8 cellular contexts compared by ENCODE assay signal in the genomic region with DNA sequence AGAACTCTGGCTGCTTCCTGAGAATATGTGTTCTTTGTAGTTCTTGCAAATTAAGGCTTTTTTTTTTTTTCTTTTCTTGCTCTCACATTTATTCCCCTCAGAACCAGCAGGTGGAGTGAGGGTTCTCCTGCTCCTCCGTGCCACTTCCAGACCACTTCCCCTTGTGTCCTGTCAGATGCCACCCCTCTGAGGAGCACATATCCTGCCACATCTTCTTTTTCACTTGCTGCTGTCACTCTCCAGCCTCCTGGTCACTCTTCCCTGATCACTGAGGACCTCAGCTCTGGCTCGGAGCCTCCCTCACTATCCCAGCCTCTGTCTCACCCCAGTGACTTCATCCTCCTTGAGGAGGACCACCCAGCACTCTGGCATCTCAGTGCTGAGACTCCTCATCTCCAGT.
DNase-seq lines count a peak whose midpoint lies in the region; ATAC-seq and TF ChIP-seq lines count a peak whose summit lies in the region.

No MANE protein-coding gene starts in this region.

- peak; percentile 49 for DNase-seq in D341Med (ENCODE audit: low spot score)
- peak; percentile 11 for DNase-seq in HK-2 (ENCODE audit: unreplicated experiment)
- DNase-seq in SW480 (ENCODE audit: low spot score), result peak; percentile 24
- DNase-seq in islet precursor cell, result peak; percentile 67

- no peak for TF ChIP-seq POLR2A in GM18505 (IDR thresholded peaks at IDR 0.05; ENCODE audit: borderline replicate concordance, extremely low read depth, insufficient read depth, insufficient read length)

- ATAC-seq in GM18505 (IDR thresholded peaks at IDR 0.05; ENCODE audit: unreplicated experiment), result no peak
- no peak for ATAC-seq in GM21528 (IDR thresholded peaks at IDR 0.05; ENCODE audit: low FRiP score, unreplicated experiment)
- no peak for ATAC-seq in GM18868 (IDR thresholded peaks at IDR 0.05; ENCODE audit: unreplicated experiment)
- no peak for ATAC-seq in GM21786 (IDR thresholded peaks at IDR 0.05; ENCODE audit: unreplicated experiment)

Comparison
In these comparisons a context has a peak if more than half of its experiments do, and no peak if none do; other contexts are left out.
1. DNase-seq: peak in every context shown above with its lines; median percentile 67 in islet precursor cell; 49 in D341Med; 24 in SW480; 11 in HK-2.